Comparison of ENCODE assay signal across 8 cellular contexts in the genomic region with DNA sequence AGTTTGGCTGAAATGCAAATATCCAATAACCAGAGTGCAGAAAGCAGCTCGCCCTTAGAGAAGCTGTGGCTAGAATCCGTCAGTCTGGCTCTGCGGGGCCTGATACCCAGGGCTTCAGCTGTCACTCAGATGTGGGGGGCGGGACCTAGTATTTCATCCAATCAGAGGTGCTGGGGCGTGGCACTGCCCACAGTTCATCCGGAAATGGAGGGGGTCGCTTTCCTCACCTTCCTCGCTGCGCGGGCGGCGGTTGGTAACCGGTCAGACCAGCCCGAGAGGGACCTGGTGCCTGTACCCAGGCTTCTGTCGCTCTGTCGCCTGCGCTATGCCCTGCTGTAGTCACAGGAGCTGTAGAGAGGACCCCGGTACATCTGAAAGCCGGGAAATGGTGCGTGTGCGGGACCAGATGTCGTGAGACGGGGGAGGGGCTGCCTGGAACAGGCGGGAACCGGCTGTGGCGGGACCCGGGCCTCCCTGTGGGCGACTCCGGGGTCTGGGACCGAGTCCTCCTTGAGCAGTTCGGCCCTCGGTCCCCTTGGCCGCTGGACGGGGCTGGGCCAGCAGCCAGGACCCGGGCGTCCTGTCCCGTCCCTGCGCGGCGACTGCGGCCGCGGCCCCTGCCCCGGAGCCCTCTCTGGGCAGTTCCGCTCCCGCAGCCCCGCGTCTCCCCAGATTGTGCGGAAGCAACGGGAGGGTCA. TPM values are rescaled to one million over a fixed set of nuclear protein-coding genes. Genes with fewer than 3 reads are reported as not detected.
DNase-seq lines count a peak whose midpoint lies in the region; ATAC-seq, FAIRE-seq and TF ChIP-seq lines count a peak whose summit lies in the region.

A gene (plus strand): TSS at position 222 of the 698 bp plus-strand sequence. CDS start 104 bp downstream, at position 326.

- H3K4me3 ChIP-seq in body of pancreas: peak within 1 kb of the TSS; percentile 47 to 87

- peak; percentile 82 for FAIRE-seq in A204.1 (lab: Jason Lieb, UNC)
- FAIRE-seq in TTC549 (lab: Jason Lieb, UNC): peak; percentile 66

- peak in 1 of 7 experiments; percentile 6 for TF ChIP-seq CTCF in body of pancreas (IDR thresholded peaks at IDR 0.05)

- no peaks in the 10 kb centered on the region for H3K27me3 ChIP-seq in body of pancreas

- DNase-seq in NCI-H2107 treated with DMSO at 0.1 percent for 48 hours (lab: John Stamatoyannopoulos, UW; ENCODE audit: unreplicated experiment) (peak; percentile 85), body of pancreas (peak; percentile 97 to 98 (median 98)), iPS DF 19.7 (ENCODE audit: low read depth, low spot score) (peak; percentile 84), sciatic nerve (ENCODE audit: low spot score) (peak; percentile 97)

- ATAC-seq in GM18858 (IDR thresholded peaks at IDR 0.05; ENCODE audit: unreplicated experiment): peak; percentile 65
- peak; percentile 89 for ATAC-seq in HG03066 (IDR thresholded peaks at IDR 0.05; ENCODE audit: low read depth, unreplicated experiment)
- peak; percentile 95 for ATAC-seq in body of pancreas
- peak; percentile 99 for ATAC-seq in sciatic nerve

- H3K9me3 ChIP-seq in body of pancreas: no peaks in the 10 kb centered on the region

- intact Hi-C loops in body of pancreas (cut with DNase I) (no loop called here), sciatic nerve (cut with DNase I) (no loop called here)

- 0 to 1% methylated on average over 8 to 50 of the region's 50 CpGs for WGBS in body of pancreas, 2 donors

- peaks cover 59% of the 10 kb centered on the region for H3K4me1 ChIP-seq in body of pancreas

- TF ChIP-seq POLR2A in body of pancreas (IDR thresholded peaks at IDR 0.05): peak; percentile 88 to 96 (median 95)

- H3K36me3 ChIP-seq in body of pancreas (replicated peaks in 1 of 2; ENCODE audit: insufficient read depth in 1 of 2, low read depth in 2 of 2): no peaks in the 10 kb centered on the region

- peak within 1 kb of the TSS; percentile 93 to 97 (median 96) for H3K27ac ChIP-seq in body of pancreas

RNA-seq across cellular contexts. Expression of the gene that starts here (rescaled TPM):
- total RNA-seq in body of pancreas (10 to 100 TPM; 16.3 to 26.4 TPM), sciatic nerve (16.1 TPM)

Comparison
In these comparisons a context has a peak if more than half of its experiments do, and no peak if none do; other contexts are left out.
1. Peak in every context shown above with its lines: DNase-seq, ATAC-seq, H3K4me3 ChIP-seq and H3K27ac ChIP-seq.